Comparison of ENCODE assay signal across 19 cellular contexts in genomic region chr4:94444771-94445170, GRCh38. TPM values are rescaled to one million over a fixed set of nuclear protein-coding genes. Genes with fewer than 3 reads are reported as not detected.
A peak's percentile ranks its signal among the peaks of the same experiment; 100 is the strongest.
DNase-seq lines count a peak whose midpoint lies in the region; ATAC-seq and TF ChIP-seq lines count a peak whose summit lies in the region.
"Had no signal": no experiment of that assay in that cellular context is flagged by ENCODE, and none has a peak within 500 bp of the region (broad histone marks: within the 10 kb centered on the region; RNA-seq: fewer than 3 reads in every experiment).

No MANE protein-coding gene starts in this region.

- H3K36me3 ChIP-seq in psoas muscle (ENCODE audit: insufficient read depth in 1 of 2, low read depth in 1 of 2), result no peaks in the 10 kb centered on the region
- H3K36me3 ChIP-seq: BLaER1 treated with 17β-estradiol and CSF1 and Interleukin-3, amounts not matched to agents 10 nM and 100 nM had no signal

- peaks cover 48% of the 10 kb centered on the region for H3K4me1 Mint-ChIP-seq in HFFc6 (ENCODE audit: low read depth)
- peaks cover 51% of the 10 kb centered on the region for H3K4me1 Mint-ChIP-seq in chondrocyte (ENCODE audit: low read depth)

- intact Hi-C loops in psoas muscle (cut with DNase I), result no loop called here

- no peak for ATAC-seq in psoas muscle
- ATAC-seq in GM18867 (IDR thresholded peaks at IDR 0.05; ENCODE audit: unreplicated experiment), result no peak
- ATAC-seq in HG02610 (IDR thresholded peaks at IDR 0.05; ENCODE audit: unreplicated experiment), result no peak
- ATAC-seq: CD8-positive, alpha-beta T cell had no signal

- no peak for DNase-seq in HFFc6
- DNase-seq in chondrocyte (ENCODE audit: low spot score), result no peak
- no peak for DNase-seq in psoas muscle
- DNase-seq in GM10266 (ENCODE audit: extremely low spot score), result no peak
- DNase-seq in SIG-M5 treated with dmso at 0.1 percent for 504 hours (lab: John Stamatoyannopoulos, UW; ENCODE audit: unreplicated experiment), result no peak
- DNase-seq: Calu3; CD8-positive, alpha-beta T cell; H7; MM.1S; NCI-H1092; NCI-H146; NCI-H2029 treated with DMSO at 0.1 percent for 48 hours; NCI-H2171 treated with DMSO at 0.1 percent for 48 hours; NCI-H748 treated with DMSO at 0.1 percent for 48 hours; NK-92 treated with Interleukin-12 subunit alpha and Interleukin-12 subunit beta, amount 100 ng/mL, for 24 hours; SHP77 had no signal

- H3K27me3 Mint-ChIP-seq in HFFc6 (ENCODE audit: insufficient read depth) (no peaks in the 10 kb centered on the region), chondrocyte (ENCODE audit: low read depth) (no peaks in the 10 kb centered on the region)

- peak overlapping the region; percentile 0 for H3K4me3 ChIP-seq in psoas muscle
- H3K4me3 ChIP-seq: BLaER1 treated with 17β-estradiol and CSF1 and Interleukin-3, amounts not matched to agents 10 nM and 100 nM had no signal

- 34 to 59% (median 39%) methylated on average over 2 of the region's 2 CpGs for WGBS in psoas muscle, 3 donors

- H3K9me3 Mint-ChIP-seq in HFFc6 (no peaks in the 10 kb centered on the region), chondrocyte (ENCODE audit: low read depth) (peaks cover 7% of the 10 kb centered on the region)
- H3K9me3 Mint-ChIP-seq: CD8-positive, alpha-beta T cell had no signal

- no peaks in the 10 kb centered on the region for H3K27me3 ChIP-seq in psoas muscle (ENCODE audit: insufficient read depth in 3 of 3, low read length in 2 of 3)
- H3K27me3 ChIP-seq: BLaER1 treated with 17β-estradiol and CSF1 and Interleukin-3, amounts not matched to agents 10 nM and 100 nM had no signal

- peak overlapping the region; percentile 81 for H3K27ac ChIP-seq in psoas muscle
- H3K27ac ChIP-seq: BLaER1 treated with 17β-estradiol and CSF1 and Interleukin-3, amounts not matched to agents 10 nM and 100 nM had no signal

- no peaks in the 10 kb centered on the region for H3K9me3 ChIP-seq in psoas muscle
- H3K9me3 ChIP-seq: BLaER1 treated with 17β-estradiol and CSF1 and Interleukin-3, amounts not matched to agents 10 nM and 100 nM had no signal

- no peak for TF ChIP-seq CTCF in HFFc6 (IDR thresholded peaks at IDR 0.05)
- no peak for TF ChIP-seq CTCF in chondrocyte (IDR thresholded peaks at IDR 0.05)
- no peak for TF ChIP-seq CTCF in psoas muscle (IDR thresholded peaks at IDR 0.05)
- TF ChIP-seq CTCF in GM10266 (IDR thresholded peaks at IDR 0.05; ENCODE audit: control insufficient read depth, insufficient read depth, low read depth, missing control alignments), result no peak

- H3K4me3 Mint-ChIP-seq in HFFc6 (peak overlapping the region; percentile 16), chondrocyte (ENCODE audit: unreplicated experiment) (peak overlapping the region; percentile 11)
- H3K4me3 Mint-ChIP-seq: CD8-positive, alpha-beta T cell had no signal

- peaks cover 44% of the 10 kb centered on the region for H3K4me1 ChIP-seq in psoas muscle
- H3K4me1 ChIP-seq: BLaER1 treated with 17β-estradiol and CSF1 and Interleukin-3, amounts not matched to agents 10 nM and 100 nM had no signal

- H3K36me3 Mint-ChIP-seq in HFFc6 (ENCODE audit: low read depth) (no peaks in the 10 kb centered on the region), chondrocyte (ENCODE audit: low read depth) (no peaks in the 10 kb centered on the region)
- H3K36me3 Mint-ChIP-seq: CD8-positive, alpha-beta T cell had no signal

- H3K27ac Mint-ChIP-seq in HFFc6, result peak overlapping the region; percentile 67; the same call in 1 of the 2 replicates
- H3K27ac Mint-ChIP-seq in chondrocyte (ENCODE audit: unreplicated experiment), result peak overlapping the region; percentile 80
- H3K27ac Mint-ChIP-seq: CD8-positive, alpha-beta T cell had no signal

RNA-seq across cellular contexts. Expression of gene PDLIM5, which starts 7.0 kb away (rescaled TPM):
- total RNA-seq in HFFc6 (2021; fragmentation: NEBNext Ultra II Directional; extraction: Animal tissue kit (Norgen Biotek cat#: 25700)), result 100 to 1,000 TPM; 152 to 240 (median 171) TPM
- total RNA-seq in chondrocyte (268 to 329 TPM (median 317 TPM) in 3 replicates), psoas muscle (100 to 1,000 TPM; 459 to 840 (median 509) TPM)
- 100 to 1,000 TPM; 215 to 533 (median 426) TPM for polyA plus RNA-seq in psoas muscle
